ENCODE assay signal across 17 cellular contexts in genomic region chr3:164533275-164533674, GRCh38.
A peak's percentile ranks its signal among the peaks of the same experiment; 100 is the strongest.
DNase-seq lines count a peak whose midpoint lies in the region; ATAC-seq, FAIRE-seq and TF ChIP-seq lines count a peak whose summit lies in the region.
"Had no signal": no experiment of that assay in that cellular context is flagged by ENCODE, and none has a peak within 500 bp of the region (broad histone marks: within the 10 kb centered on the region; RNA-seq: fewer than 3 reads in every experiment).

No MANE protein-coding gene starts in this region.

- no peaks in the 10 kb centered on the region for H3K27me3 ChIP-seq in small intestine (ENCODE audit: control insufficient read depth in 2 of 2, insufficient read depth in 2 of 2, low read length in 2 of 2)

- no peak overlapping the region for H3K4me3 ChIP-seq in LNCaP clone FGC (ENCODE audit: low read depth, low read length)
- no peak overlapping the region for H3K4me3 ChIP-seq in small intestine (ENCODE audit: low read depth in 1 of 2, low read length in 2 of 2)
- H3K4me3 ChIP-seq: A549 had no signal

- no peak for ATAC-seq in GM21390 (IDR thresholded peaks at IDR 0.05; ENCODE audit: unreplicated experiment)
- no peak for ATAC-seq in HG02588 (IDR thresholded peaks at IDR 0.05; ENCODE audit: unreplicated experiment)
- ATAC-seq: A549 had no signal

- 16 to 64% (median 41%) methylated on average over 3 of the region's 3 CpGs for WGBS in small intestine, 3 donors

- DNase-seq in COR-L47 (lab: John Stamatoyannopoulos, UW) (peak; percentile 53), LNCaP clone FGC (ENCODE audit: low read depth) (peak; percentile 46), NCI-H146 treated with DMSO at 0.1 percent for 48 hours (lab: John Stamatoyannopoulos, UW; ENCODE audit: unreplicated experiment) (peak; percentile 42), NCI-H748 (lab: John Stamatoyannopoulos, UW; ENCODE audit: unreplicated experiment) (peak; percentile 93), small intestine (no peak), hypothalamus (lab: John Stamatoyannopoulos, UW) (no peak)
- DNase-seq: Calu3, MM.1S, NCI-H2107, NCI-H524, SK-N-SH, T-helper 1 cell had no signal

- H3K9me3 ChIP-seq in small intestine (ENCODE audit: control insufficient read depth, low read depth), result no peaks in the 10 kb centered on the region
- H3K9me3 ChIP-seq: A549, SK-N-SH had no signal

- no peaks in the 10 kb centered on the region for H3K36me3 ChIP-seq in small intestine (ENCODE audit: control insufficient read depth in 2 of 2, insufficient read depth in 2 of 2, low read length in 2 of 2)

- FAIRE-seq in small intestine (lab: Jason Lieb, UNC), result no peak
- FAIRE-seq: A549, H1 had no signal

- TF ChIP-seq CTCF in LNCaP clone FGC (IDR thresholded peaks at IDR 0.05; ENCODE audit: control insufficient read depth, extremely low read depth, insufficient read depth), result no peak

- H3K4me1 ChIP-seq in small intestine (ENCODE audit: control insufficient read depth in 2 of 2, insufficient read depth in 1 of 2, low read depth in 1 of 2, low read length in 1 of 2), result no peaks in the 10 kb centered on the region
- H3K4me1 ChIP-seq: A549 had no signal

- no peak overlapping the region for H3K27ac ChIP-seq in small intestine (ENCODE audit: low read depth in 1 of 2, low read length in 1 of 2)
- H3K27ac ChIP-seq: A549, KMS-11 had no signal

Comparison
In these comparisons a context has a peak if more than half of its experiments do, and no peak if none do; other contexts are left out.
1. DNase-seq: peak in COR-L47 (single experiment), LNCaP clone FGC (single experiment), NCI-H146 treated with DMSO at 0.1 percent for 48 hours (single experiment) and NCI-H748 (single experiment); none in small intestine (single experiment) and hypothalamus (0 of 51).